Comparison of ENCODE assay signal across 17 cellular contexts in genomic region chr5:24365406-24365805, GRCh38.
"Had no signal": no experiment of that assay in that cellular context is flagged by ENCODE, and none has a peak within 500 bp of the region (broad histone marks: within the 10 kb centered on the region; RNA-seq: fewer than 3 reads in every experiment).

No MANE protein-coding gene starts in this region.

- DNase-seq: activated CD4-positive, alpha-beta T cell treated with anti-CD3 and anti-CD28 coated beads for 36 hours; activated CD8-positive, alpha-beta memory T cell treated with anti-CD3 and anti-CD28 coated beads, Interleukin-2, amount 50 U/mL, for 48 hours; activated CD8-positive, alpha-beta T cell treated with anti-CD3 and anti-CD28 coated beads, Interleukin-2, amount 10 ng/mL, durations not matched to agents 7 days and 5 days; activated naive CD4-positive, alpha-beta T cell; activated naive CD8-positive, alpha-beta T cell treated with anti-CD3 and anti-CD28 coated beads, Interleukin-2, amount 50 U/mL, for 24 hours; dermis blood vessel endothelial cell; erythroblast; left colon; naive thymus-derived CD4-positive, alpha-beta T cell; small intestine; T1000; tibial artery had no signal

- H3K36me3 ChIP-seq: neutrophil, tibial artery had no signal

- H3K4me3 ChIP-seq: lung, tibial artery had no signal

- H3K4me1 ChIP-seq: tibial artery had no signal

- H3K27me3 ChIP-seq: neutrophil, tibial artery had no signal

- H3K9me3 ChIP-seq: neutrophil, tibial artery had no signal

- H3K27ac Mint-ChIP-seq: activated CD4-positive, alpha-beta T cell treated with anti-CD3 and anti-CD28 coated beads for 36 hours; activated CD8-positive, alpha-beta T cell treated with anti-CD3 and anti-CD28 coated beads, Interleukin-2, amount 10 ng/mL, durations not matched to agents 7 days and 5 days; activated naive CD8-positive, alpha-beta T cell treated with anti-CD3 and anti-CD28 coated beads, Interleukin-2, amount 50 U/mL, for 24 hours; activated T-helper 1 cell treated with anti-CD3 and anti-CD28 coated beads, Interleukin-12 subunit alpha, Interleukin-12 subunit beta, Interleukin-2, Interleukin-4 antibody, amounts not matched to agents 30 ng/mL and 10 ng/mL and 1 ng/mL, durations not matched to agents 14 hours and 24 hours and 36 hours had no signal

- ATAC-seq: activated CD4-positive, alpha-beta T cell treated with anti-CD3 and anti-CD28 coated beads for 36 hours; activated CD8-positive, alpha-beta T cell treated with anti-CD3 and anti-CD28 coated beads, Interleukin-2, amount 10 ng/mL, durations not matched to agents 7 days and 5 days; activated naive CD8-positive, alpha-beta T cell treated with anti-CD3 and anti-CD28 coated beads, Interleukin-2, amount 50 U/mL, for 24 hours; left colon; naive thymus-derived CD4-positive, alpha-beta T cell; right cardiac atrium had no signal

- H3K36me3 Mint-ChIP-seq: naive thymus-derived CD4-positive, alpha-beta T cell had no signal

- H3K27ac ChIP-seq: neutrophil, tibial artery, VCaP had no signal

- H3K27me3 Mint-ChIP-seq: activated CD4-positive, alpha-beta T cell treated with anti-CD3 and anti-CD28 coated beads for 36 hours; activated naive CD8-positive, alpha-beta T cell treated with anti-CD3 and anti-CD28 coated beads, Interleukin-2, amount 50 U/mL, for 24 hours; naive thymus-derived CD4-positive, alpha-beta T cell had no signal

- H3K4me1 Mint-ChIP-seq: activated CD4-positive, alpha-beta T cell treated with anti-CD3 and anti-CD28 coated beads for 36 hours; activated naive CD8-positive, alpha-beta T cell treated with anti-CD3 and anti-CD28 coated beads, Interleukin-2, amount 50 U/mL, for 24 hours; naive thymus-derived CD4-positive, alpha-beta T cell had no signal

- H3K4me3 Mint-ChIP-seq: activated CD4-positive, alpha-beta T cell treated with anti-CD3 and anti-CD28 coated beads for 36 hours; activated CD8-positive, alpha-beta T cell treated with anti-CD3 and anti-CD28 coated beads, Interleukin-2, amount 10 ng/mL, durations not matched to agents 7 days and 5 days; activated naive CD8-positive, alpha-beta T cell treated with anti-CD3 and anti-CD28 coated beads, Interleukin-2, amount 50 U/mL, for 24 hours; activated T-helper 1 cell treated with anti-CD3 and anti-CD28 coated beads, Interleukin-12 subunit alpha, Interleukin-12 subunit beta, Interleukin-2, Interleukin-4 antibody, amounts not matched to agents 30 ng/mL and 10 ng/mL and 1 ng/mL, durations not matched to agents 14 hours and 24 hours and 36 hours; naive thymus-derived CD4-positive, alpha-beta T cell had no signal
